ENCODE assay signal across 9 cellular contexts in genomic region chr16:85449195-85449884, GRCh38.
A peak's percentile ranks its signal among the peaks of the same experiment; 100 is the strongest.
DNase-seq lines count a peak whose midpoint lies in the region; ATAC-seq, FAIRE-seq and TF ChIP-seq lines count a peak whose summit lies in the region.
"Had no signal": no experiment of that assay in that cellular context is flagged by ENCODE, and none has a peak within 500 bp of the region (broad histone marks: within the 10 kb centered on the region; RNA-seq: fewer than 3 reads in every experiment).

No MANE protein-coding gene starts in this region.

- no peaks in the 10 kb centered on the region for H3K27me3 ChIP-seq in cardiac muscle cell
- H3K27me3 ChIP-seq in right cardiac atrium (ENCODE audit: control insufficient read depth, insufficient read depth): no peaks in the 10 kb centered on the region
- H3K27me3 ChIP-seq in mucosa of rectum (ENCODE audit: control insufficient read depth in 2 of 2, insufficient read depth in 2 of 2, low read length in 2 of 2): no peaks in the 10 kb centered on the region

- peaks cover 13% of the 10 kb centered on the region for H3K4me1 Mint-ChIP-seq in WTC11

- CTCF ChIA-PET in WTC11 (lab: Charles Lee): interaction anchor here (0.7 to 5.5 kb wide), 11 partner anchors 13 to 170 kb away, joined by 3 to 32 read pairs (median 7); partner anchors contain the start of gene GSE1

- ATAC-seq in right cardiac atrium (no peak), WTC11 (no peak), HG03095 (IDR thresholded peaks at IDR 0.05; ENCODE audit: unreplicated experiment) (no peak)

- WGBS in right cardiac atrium: 87% methylated on average over 20 of the region's 20 CpGs

- H3K27ac ChIP-seq in cardiac muscle cell (peak overlapping the region; percentile 37), right cardiac atrium (ENCODE audit: low read length) (no peak overlapping the region), mucosa of rectum (ENCODE audit: low read depth in 2 of 2, low read length in 2 of 2) (peak overlapping the region; percentile 77 to 81)

- FAIRE-seq in HTR-8/SVneo (lab: Jason Lieb, UNC): no peak

- H3K9ac ChIP-seq in mucosa of rectum (ENCODE audit: low read depth in 1 of 2, low read length in 2 of 2): peak overlapping the region in 1 of 2 donors; percentile 53

- no peaks in the 10 kb centered on the region for H3K36me3 Mint-ChIP-seq in WTC11
- H3K36me3 Mint-ChIP-seq: naive B cell had no signal

- H3K4me1 ChIP-seq in cardiac muscle cell (ENCODE audit: low read depth): peaks cover 36% of the 10 kb centered on the region
- no peaks in the 10 kb centered on the region for H3K4me1 ChIP-seq in right cardiac atrium (ENCODE audit: control insufficient read depth, insufficient read depth, low read length)
- peaks cover 62 to 68% of the 10 kb centered on the region in 2 donors for H3K4me1 ChIP-seq in mucosa of rectum (ENCODE audit: control insufficient read depth in 2 of 2, insufficient read depth in 2 of 2, low read length in 2 of 2)

- intact Hi-C loops in right cardiac atrium (cut with DNase I): no loop called here

- H3K9me3 Mint-ChIP-seq in WTC11: no peaks in the 10 kb centered on the region
- H3K9me3 Mint-ChIP-seq: naive B cell had no signal

- TF ChIP-seq CTCF in cardiac muscle cell (IDR thresholded peaks at IDR 0.05; ENCODE audit: low read depth, low read length) (no peak), WTC11 (IDR thresholded peaks at IDR 0.05) (no peak)

- H3K4me3 ChIP-seq in cardiac muscle cell (no peak overlapping the region), right cardiac atrium (ENCODE audit: low read length) (no peak overlapping the region), mucosa of rectum (ENCODE audit: low read length in 2 of 2) (no peak overlapping the region)

- no peaks in the 10 kb centered on the region for H3K27me3 Mint-ChIP-seq in WTC11 (ENCODE audit: low read depth)

- POLR2A ChIA-PET in WTC11 (lab: Charles Lee): interaction anchor here (0.6 kb wide), 2 partner anchors 107 to 922 kb away, joined by 3 to 4 read pairs; no protein-coding TSS in a partner anchor

- no peak overlapping the region for H3K4me3 Mint-ChIP-seq in WTC11

- DNase-seq in cardiac muscle cell (ENCODE audit: low read depth in 1 of 2, low spot score in 1 of 2) (no peak), right cardiac atrium (no peak), WTC11 (ENCODE audit: low spot score) (no peak), NCI-H226 (no peak), HTR-8/SVneo (ENCODE audit: insufficient read length, low spot score) (no peak)
- DNase-seq in activated CD4-positive, CD25-positive, alpha-beta regulatory T cell (lab: John Stamatoyannopoulos, UW): no peak

- H3K9me3 ChIP-seq in cardiac muscle cell (ENCODE audit: low read depth) (no peaks in the 10 kb centered on the region), right cardiac atrium (ENCODE audit: control insufficient read depth, low read length) (no peaks in the 10 kb centered on the region), mucosa of rectum (ENCODE audit: control insufficient read depth in 2 of 2, low read length in 2 of 2) (no peaks in the 10 kb centered on the region)

- no peak overlapping the region for H3K27ac Mint-ChIP-seq in WTC11

- H3K36me3 ChIP-seq in cardiac muscle cell: no peaks in the 10 kb centered on the region
- H3K36me3 ChIP-seq in mucosa of rectum (ENCODE audit: control insufficient read depth in 2 of 2, insufficient read depth in 2 of 2, low read length in 2 of 2): no peaks in the 10 kb centered on the region

TF ChIP-seq in WTC11, 78 proteins besides CTCF, POLR2A, EP300 and RAD21:
- TF ChIP-seq MAX (CRISPR knock-in tag; IDR thresholded peaks at IDR 0.05) (no peak), GABPB1 (CRISPR knock-in tag; IDR thresholded peaks at IDR 0.05) (0 out of 2 replicates have a peak, but pooled peaks have one; percentile 3), IRF2 (CRISPR knock-in tag; IDR thresholded peaks at IDR 0.05; ENCODE audit: borderline replicate concordance, low read depth) (no peak)
